In genomic region chr3:16219777-16220176, GRCh38 we compare ENCODE assay signal across 26 cellular contexts. TPM values are rescaled to one million over a fixed set of nuclear protein-coding genes. Genes with fewer than 3 reads are reported as not detected.
DNase-seq lines count a peak whose midpoint lies in the region; ATAC-seq and TF ChIP-seq lines count a peak whose summit lies in the region.
"Had no signal": no experiment of that assay in that cellular context is flagged by ENCODE, and none has a peak within 500 bp of the region (broad histone marks: within the 10 kb centered on the region; RNA-seq: fewer than 3 reads in every experiment).

No MANE protein-coding gene starts in this region.

- no peaks in the 10 kb centered on the region for H3K36me3 ChIP-seq in lower lobe of right lung
- H3K36me3 ChIP-seq: BE2C, BLaER1 had no signal

- no peaks in the 10 kb centered on the region for H3K4me1 ChIP-seq in lower lobe of right lung
- H3K4me1 ChIP-seq: BE2C had no signal

- no peak overlapping the region for H3K4me3 Mint-ChIP-seq in stimulated activated effector memory CD8-positive, alpha-beta T cell treated with anti-CD3 and anti-CD28 coated beads, Interleukin-12 subunit alpha, Interleukin-12 subunit beta, amount 100 ng/mL, for 72 hours
- H3K4me3 Mint-ChIP-seq: CD14-positive monocyte; CD4-positive, alpha-beta memory T cell; CD4-positive, CD25-positive, alpha-beta regulatory T cell; CD8-positive, alpha-beta memory T cell had no signal

- H3K9me3 Mint-ChIP-seq in stimulated activated effector memory CD8-positive, alpha-beta T cell treated with anti-CD3 and anti-CD28 coated beads, Interleukin-12 subunit alpha, Interleukin-12 subunit beta, amount 100 ng/mL, for 72 hours: no peaks in the 10 kb centered on the region
- H3K9me3 Mint-ChIP-seq: CD8-positive, alpha-beta memory T cell had no signal

- H3K27ac ChIP-seq in lower lobe of right lung: no peak overlapping the region
- H3K27ac ChIP-seq: BLaER1 had no signal

- no peaks in the 10 kb centered on the region for H3K36me3 Mint-ChIP-seq in stimulated activated effector memory CD8-positive, alpha-beta T cell treated with anti-CD3 and anti-CD28 coated beads, Interleukin-12 subunit alpha, Interleukin-12 subunit beta, amount 100 ng/mL, for 72 hours
- H3K36me3 Mint-ChIP-seq: CD14-positive monocyte; CD4-positive, alpha-beta memory T cell; CD4-positive, CD25-positive, alpha-beta regulatory T cell; CD8-positive, alpha-beta memory T cell had no signal

- ATAC-seq in sciatic nerve (peak; percentile 9), lower lobe of right lung (no peak)
- peak; percentile 11 for ATAC-seq in stimulated activated effector memory CD8-positive, alpha-beta T cell treated with anti-CD3 and anti-CD28 coated beads, Interleukin-12 subunit alpha, Interleukin-12 subunit beta, amount 100 ng/mL, for 72 hours
- ATAC-seq: GM12878 had no signal

- H3K4me1 Mint-ChIP-seq in stimulated activated effector memory CD8-positive, alpha-beta T cell treated with anti-CD3 and anti-CD28 coated beads, Interleukin-12 subunit alpha, Interleukin-12 subunit beta, amount 100 ng/mL, for 72 hours: no peaks in the 10 kb centered on the region
- H3K4me1 Mint-ChIP-seq: CD4-positive, CD25-positive, alpha-beta regulatory T cell; CD8-positive, alpha-beta memory T cell had no signal

- H3K27ac Mint-ChIP-seq in stimulated activated effector memory CD8-positive, alpha-beta T cell treated with anti-CD3 and anti-CD28 coated beads, Interleukin-12 subunit alpha, Interleukin-12 subunit beta, amount 100 ng/mL, for 72 hours: no peak overlapping the region
- H3K27ac Mint-ChIP-seq: CD14-positive monocyte; CD4-positive, alpha-beta memory T cell; CD8-positive, alpha-beta memory T cell had no signal

- intact Hi-C loops in sciatic nerve (cut with DNase I): no loop called here
- intact Hi-C loops in lower lobe of right lung (cut with DNase I): no loop called here

- H3K27me3 ChIP-seq in lower lobe of right lung (ENCODE audit: low read depth): no peaks in the 10 kb centered on the region
- H3K27me3 ChIP-seq: BE2C, BLaER1 had no signal

- H3K4me3 ChIP-seq in lower lobe of right lung: no peak overlapping the region
- H3K4me3 ChIP-seq: BLaER1, GM12878 had no signal

- TF ChIP-seq CTCF in lower lobe of right lung (IDR thresholded peaks at IDR 0.05): no peak

- DNase-seq in myocyte (ENCODE audit: low read depth) (peak; percentile 69), sciatic nerve (ENCODE audit: low spot score) (no peak), lower lobe of right lung (no peak), KBM-7 (no peak), NCI-H748 (lab: John Stamatoyannopoulos, UW; ENCODE audit: unreplicated experiment) (no peak)
- no peak for DNase-seq in stimulated activated effector memory CD8-positive, alpha-beta T cell treated with anti-CD3 and anti-CD28 coated beads, Interleukin-12 subunit alpha, Interleukin-12 subunit beta, amount 100 ng/mL, for 72 hours (ENCODE audit: low spot score in 2 of 2)
- DNase-seq: 8988T; ACHN; BE2C; C1 segment of cervical spinal cord; CD4-positive, alpha-beta memory T cell; CD4-positive, CD25-positive, alpha-beta regulatory T cell; CD8-positive, alpha-beta memory T cell; COR-L47; DMS 273 treated with DMSO at 0.1 percent for 48 hours; DMS153; DMS53; DMS79; DND-41; EL; GDM1 had no signal

- no peaks in the 10 kb centered on the region for H3K9me3 ChIP-seq in lower lobe of right lung
- H3K9me3 ChIP-seq: BE2C had no signal

- in situ Hi-C loops in KBM-7 (cut with MboI; ENCODE audit: low pct_unique_long_range_greater_than_20kb, low sequenced_read_pairs): no loop called here

RNA-seq across cellular contexts. Expression of gene DPH3, which starts 45.0 kb away (rescaled TPM):
- total RNA-seq in myocyte: 27.3 and 29.9 TPM in 2 replicates
- 13.6 TPM for polyA plus RNA-seq in myocyte (2012)
- 19.4 TPM for total RNA-seq in sciatic nerve
- total RNA-seq in lower lobe of right lung: 29.0 TPM

RNA-seq across cellular contexts. Expression of gene OXNAD1, which starts 45.2 kb away (rescaled TPM):
- 9.3 and 12.9 TPM in 2 replicates for total RNA-seq in myocyte
- 4.3 TPM for polyA plus RNA-seq in myocyte (2012)
- total RNA-seq in sciatic nerve: 12.6 TPM
- total RNA-seq in lower lobe of right lung: 13.1 TPM

RNA-seq across cellular contexts. Expression of gene GALNT15, which starts 45.3 kb away (rescaled TPM):
- 0.91 and 1.3 TPM in 2 replicates for total RNA-seq in myocyte
- 1.7 TPM for polyA plus RNA-seq in myocyte (2012)
- 54.4 TPM for total RNA-seq in sciatic nerve
- 9.8 TPM for total RNA-seq in lower lobe of right lung
- total RNA-seq: A673; CD4-positive, alpha-beta memory T cell; CD4-positive, CD25-positive, alpha-beta regulatory T cell; CD8-positive, alpha-beta memory T cell; G401 had no signal
- polyA plus RNA-seq: CD14-positive monocyte; CD4-positive, alpha-beta memory T cell; CD4-positive, CD25-positive, alpha-beta regulatory T cell; CD8-positive, alpha-beta memory T cell had no signal

Comparison
In these comparisons a context has a peak if more than half of its experiments do, and no peak if none do; other contexts are left out.
1. ATAC-seq: peak in sciatic nerve (single experiment) and stimulated activated effector memory CD8-positive, alpha-beta T cell treated with anti-CD3 and anti-CD28 coated beads, Interleukin-12 subunit alpha, Interleukin-12 subunit beta, amount 100 ng/mL, for 72 hours (single experiment); none in lower lobe of right lung (0 of 2).